Comparison of ENCODE assay signal across 18 cellular contexts in the genomic region with DNA sequence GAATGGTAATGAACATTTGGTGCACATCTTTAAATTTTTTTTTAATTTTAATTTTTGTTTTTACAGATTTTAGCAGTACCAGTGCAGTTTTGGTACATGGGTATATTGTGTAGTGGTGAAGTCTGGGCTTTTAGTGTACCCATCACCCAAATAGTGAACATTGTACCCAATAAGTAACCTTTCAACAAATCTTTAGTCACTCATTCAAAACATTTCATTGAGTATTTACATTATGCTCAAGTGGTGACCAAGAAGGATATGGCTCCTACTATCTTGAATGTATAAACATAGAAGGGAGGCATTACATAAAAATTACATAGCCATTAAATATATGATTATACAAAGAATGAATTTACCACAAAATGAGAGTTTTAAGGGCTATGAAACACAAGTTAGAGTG.
"Had no signal": no experiment of that assay in that cellular context is flagged by ENCODE, and none has a peak within 500 bp of the region (broad histone marks: within the 10 kb centered on the region; RNA-seq: fewer than 3 reads in every experiment).

No MANE protein-coding gene starts in this region.

- H3K4me1 ChIP-seq: breast epithelium, pancreas had no signal

- DNase-seq: activated CD4-positive, alpha-beta T cell treated with anti-CD3 and anti-CD28 coated beads, Interleukin-2, amount 10 ng/mL, durations not matched to agents 24 days and 14 days; activated CD8-positive, alpha-beta T cell treated with anti-CD3 and anti-CD28 coated beads for 36 hours; activated naive CD4-positive, alpha-beta T cell treated with Interleukin-2 at 50 U/mL for 16 hours; activated naive CD8-positive, alpha-beta T cell treated with anti-CD3 and anti-CD28 coated beads, Interleukin-2, amount 50 U/mL, for 24 hours; activated T-cell treated with anti-CD3 and anti-CD28 coated beads, Interleukin-2, amount 50 U/mL, for 1 hour; anterior cingulate cortex; cortex of kidney; erythroblast; hypothalamus; left lung; pancreas; stimulated activated naive B cell treated with anti-CD40 and anti-IgM and Interleukin-4, amounts not matched to agents 10 μg/mL and 1 μg/mL and 100 μg/mL, for 72 hours; T-cell; T-helper 9 cell had no signal

- ATAC-seq: activated CD8-positive, alpha-beta T cell treated with anti-CD3 and anti-CD28 coated beads for 36 hours; activated naive CD8-positive, alpha-beta T cell treated with anti-CD3 and anti-CD28 coated beads, Interleukin-2, amount 50 U/mL, for 24 hours; left lung; pancreas; stimulated activated naive B cell treated with anti-CD40 and anti-IgM and Interleukin-4, amounts not matched to agents 10 μg/mL and 1 μg/mL and 100 μg/mL, for 72 hours; T-cell had no signal

- H3K27me3 ChIP-seq: breast epithelium, left lung, neutrophil, pancreas had no signal

- FAIRE-seq: frontal cortex, keratinocyte had no signal

- H3K9me3 ChIP-seq: breast epithelium, left lung, neutrophil, pancreas had no signal

- H3K36me3 ChIP-seq: breast epithelium, left lung, neutrophil, pancreas had no signal

- H3K27ac ChIP-seq: breast epithelium, left lung, neutrophil, pancreas had no signal

- H3K4me3 ChIP-seq: breast epithelium, left lung, pancreas had no signal
